Comparison of ENCODE assay signal across 1 cellular context in genomic region chr1:16644179-16645043, GRCh38.
TF ChIP-seq lines count a peak whose summit lies in the region.

No MANE protein-coding gene starts in this region.

TF ChIP-seq in endothelial cell of umbilical vein, 7 proteins besides CTCF, POLR2A, EP300 and RAD21 (continued from another document):
- TF ChIP-seq MAX (IDR thresholded peaks at IDR 0.05; ENCODE audit: insufficient read depth, insufficient read length) (peak; percentile 91), FOS (IDR thresholded peaks at IDR 0.05; ENCODE audit: borderline replicate concordance, insufficient read depth, low read length) (no peak), EZH2 (IDR thresholded peaks at IDR 0.05; ENCODE audit: borderline replicate concordance, low read depth, low read length, severe bottlenecking) (no peak)
